In genomic region chr10:100874702-100875483, GRCh38 we compare ENCODE assay signal across 22 cellular contexts. TPM values are rescaled to one million over a fixed set of nuclear protein-coding genes. Genes with fewer than 3 reads are reported as not detected.
DNase-seq lines count a peak whose midpoint lies in the region; ATAC-seq, FAIRE-seq and TF ChIP-seq lines count a peak whose summit lies in the region.
"Had no signal": no experiment of that assay in that cellular context is flagged by ENCODE, and none has a peak within 500 bp of the region (broad histone marks: within the 10 kb centered on the region; RNA-seq: fewer than 3 reads in every experiment).

No MANE protein-coding gene starts in this region.

- H2BK120ac ChIP-seq in IMR-90 (ENCODE audit: low read depth, low read length) (no peak overlapping the region), H1 (replicated peaks; ENCODE audit: low read depth, low read length) (no peak overlapping the region), neuronal stem cell (ENCODE audit: low read depth, low read length) (peak overlapping the region; percentile 52)

- no peak overlapping the region for H3K27ac ChIP-seq in IMR-90 (ENCODE audit: insufficient read depth, low read length)
- H3K27ac ChIP-seq in H1 (ENCODE audit: low read depth, low read length), result no peak overlapping the region
- peak overlapping the region; percentile 13 for H3K27ac ChIP-seq in neuronal stem cell (replicated peaks; ENCODE audit: low read length)
- H3K27ac ChIP-seq in CD4-positive, alpha-beta T cell (ENCODE audit: low read depth, low read length), result no peak overlapping the region
- H3K27ac ChIP-seq: BLaER1, HL-60 had no signal

- ATAC-seq in IMR-90 (ENCODE audit: low read depth) (no peak), HG03565 (IDR thresholded peaks at IDR 0.05; ENCODE audit: unreplicated experiment) (no peak), GM18861 (IDR thresholded peaks at IDR 0.05; ENCODE audit: unreplicated experiment) (no peak)
- ATAC-seq in CD4-positive, alpha-beta T cell (ENCODE audit: poor library complexity), result no peak
- ATAC-seq: GM23338 had no signal

- no peak overlapping the region for H2BK15ac ChIP-seq in IMR-90 (ENCODE audit: low read depth, low read length)
- H2BK15ac ChIP-seq in H1 (ENCODE audit: low read length), result 0 out of 2 replicates have a peak overlapping the region, but pooled peaks have one; percentile 72
- H2BK15ac ChIP-seq in neuronal stem cell (ENCODE audit: low read length), result peak overlapping the region; percentile 49

- H3K18ac ChIP-seq in IMR-90 (ENCODE audit: low read depth, low read length), result no peak overlapping the region
- H3K18ac ChIP-seq in H1 (ENCODE audit: extremely low read depth, low read length), result no peak overlapping the region
- peak overlapping the region; percentile 82 for H3K18ac ChIP-seq in neuronal stem cell (ENCODE audit: low read length)

- no peaks in the 10 kb centered on the region for H3K79me2 ChIP-seq in H1 (ENCODE audit: control insufficient read depth in 1 of 2, insufficient read depth in 2 of 2, low read length in 2 of 2)

- BruUV-seq in IMR-90 (replicated peaks; lab: Mats Ljungman, UMichigan), result no TSS peak

- H4K20me1 ChIP-seq in IMR-90 (ENCODE audit: insufficient read depth, low read length) (no peaks in the 10 kb centered on the region), H1 (replicated peaks in 1 of 2; ENCODE audit: control insufficient read depth in 1 of 2, insufficient read depth in 2 of 2, low read length in 2 of 2) (peaks cover 0 to 2% of the 10 kb centered on the region in 2 experiments)
- H4K20me1 ChIP-seq: BLaER1 had no signal

- no peak overlapping the region for H3K4me3 Mint-ChIP-seq in CD14-positive monocyte
- no peak overlapping the region for H3K4me3 Mint-ChIP-seq in CD4-positive, alpha-beta T cell
- H3K4me3 Mint-ChIP-seq: CD8-positive, alpha-beta memory T cell; GM23338; IgD-negative memory B cell had no signal

- H2AK5ac ChIP-seq in IMR-90 (ENCODE audit: low read depth, low read length), result no peak overlapping the region
- H2AK5ac ChIP-seq in H1 (ENCODE audit: low read depth, low read length), result peak overlapping the region; percentile 69; the same call in 1 of the 2 replicates
- H2AK5ac ChIP-seq in neuronal stem cell (ENCODE audit: low read depth, low read length), result peak overlapping the region; percentile 47

- H3K36me3 ChIP-seq in IMR-90 (ENCODE audit: control insufficient read depth, insufficient read depth, low read length), result no peaks in the 10 kb centered on the region
- no peaks in the 10 kb centered on the region for H3K36me3 ChIP-seq in H1 (ENCODE audit: control insufficient read depth in 2 of 4, insufficient read depth in 4 of 4, low read length in 3 of 4)
- H3K36me3 ChIP-seq in neuronal stem cell (replicated peaks in 1 of 2; ENCODE audit: control insufficient read depth in 2 of 2, insufficient read depth in 2 of 2, low read length in 2 of 2), result no peaks in the 10 kb centered on the region
- H3K36me3 ChIP-seq: BLaER1 had no signal

- H3K9me1 ChIP-seq in IMR-90 (ENCODE audit: insufficient read depth, low read length), result peaks cover 10% of the 10 kb centered on the region

- H3K9me3 Mint-ChIP-seq in CD14-positive monocyte, result no peaks in the 10 kb centered on the region
- H3K9me3 Mint-ChIP-seq in CD4-positive, alpha-beta T cell, result no peaks in the 10 kb centered on the region
- H3K9me3 Mint-ChIP-seq: CD8-positive, alpha-beta memory T cell; GM23338; IgD-negative memory B cell had no signal

- H4K91ac ChIP-seq in IMR-90 (ENCODE audit: insufficient read depth, low read depth, low read length) (no peak overlapping the region), H1 (replicated peaks; ENCODE audit: insufficient read length, low read length) (peak overlapping the region; percentile 49), neuronal stem cell (ENCODE audit: low read depth, low read length, poor library complexity) (no peak overlapping the region)

- H3K23ac ChIP-seq in IMR-90 (ENCODE audit: low read depth, low read length) (no peak overlapping the region), H1 (ENCODE audit: insufficient read length) (no peak overlapping the region), neuronal stem cell (ENCODE audit: low read depth, low read length, poor library complexity) (no peak overlapping the region)

- POLR2A ChIA-PET in IMR-90 (lab: Charles Lee; ENCODE audit: unreplicated experiment) (interaction anchor here (0.5 kb wide), 1 partner anchor 27 kb away, joined by 3 read pairs; no protein-coding TSS in a partner anchor), H1 (lab: Charles Lee; ENCODE audit: partially characterized antibody) (interaction anchor here (6.6 kb wide), 1 partner anchor 313 kb away, joined by 29 read pairs; no protein-coding TSS in a partner anchor)
- POLR2A ChIA-PET in CD4-positive, alpha-beta T cell (lab: Charles Lee), result no interaction called here

- intact Hi-C loops in CD14-positive monocyte (cut with micrococcal nuclease) (no loop called here), IMR-90 (cut with micrococcal nuclease) (loop anchor here (5.0 to 10.0 kb wide), 2 partner anchors 130 to 358 kb away; partner anchors contain the start of genes PAX2 and SEC31B)
- intact Hi-C loops in CD4-positive, alpha-beta T cell (cut with DNase I, micrococcal nuclease), result loop anchor here in 1 of 2 experiments (5.0 kb wide), 2 partner anchors 203 to 313 kb away; no protein-coding TSS in a partner anchor

- H3K4ac ChIP-seq in IMR-90 (ENCODE audit: low read depth, low read length) (no peak overlapping the region), H1 (replicated peaks; ENCODE audit: insufficient read length, low read depth, low read length) (peak overlapping the region; percentile 11), neuronal stem cell (ENCODE audit: low read length) (peak overlapping the region; percentile 30)

- H3K27ac Mint-ChIP-seq in CD14-positive monocyte, result no peak overlapping the region
- H3K27ac Mint-ChIP-seq in CD4-positive, alpha-beta T cell, result no peak overlapping the region
- H3K27ac Mint-ChIP-seq: CD8-positive, alpha-beta memory T cell; GM23338 had no signal

- H3K27me3 Mint-ChIP-seq in CD14-positive monocyte (ENCODE audit: low read depth in 3 of 3), result peaks cover 7 to 17% (median 10%) of the 10 kb centered on the region in 3 donors
- peaks cover 11% of the 10 kb centered on the region for H3K27me3 Mint-ChIP-seq in CD4-positive, alpha-beta T cell

- H3K14ac ChIP-seq in IMR-90 (replicated peaks; ENCODE audit: low read depth, low read length) (no peak overlapping the region), H1 (ENCODE audit: insufficient read length) (no peak overlapping the region), neuronal stem cell (ENCODE audit: low read length) (no peak overlapping the region)

- DNase-seq in CD14-positive monocyte (ENCODE audit: low spot score) (peak; percentile 42), IMR-90 (no peak), H1 (ENCODE audit: low read depth in 1 of 2, low spot score in 2 of 2) (no peak), neuronal stem cell (ENCODE audit: low spot score) (no peak), GDM1 (lab: John Stamatoyannopoulos, UW) (no peak)
- DNase-seq in CD4-positive, alpha-beta T cell, result no peak
- DNase-seq: CD8-positive, alpha-beta memory T cell; COR-L47; DMS 273 treated with DMSO at 0.1 percent for 48 hours; DMS53; DND-41; EL; H7; Kasumi-1; KG1 had no signal

- H3K27me3 ChIP-seq in IMR-90 (ENCODE audit: control insufficient read depth, insufficient read depth, low read length) (no peaks in the 10 kb centered on the region), H1 (replicated peaks in 1 of 4; ENCODE audit: control insufficient read depth in 3 of 4, extremely low read depth in 1 of 4, insufficient read depth in 3 of 4, low read length in 3 of 4) (peaks cover 0 to 17% (median 9%) of the 10 kb centered on the region in 4 experiments; a peak in 6 of 7 replicates), neuronal stem cell (ENCODE audit: control insufficient read depth in 3 of 3, insufficient read depth in 3 of 3, low read depth in 1 of 3, low read length in 3 of 3) (peaks cover 0 to 59% (median 0%) of the 10 kb centered on the region in 3 experiments)
- no peaks in the 10 kb centered on the region for H3K27me3 ChIP-seq in CD4-positive, alpha-beta T cell (ENCODE audit: control insufficient read depth, insufficient read depth, low read length)
- H3K27me3 ChIP-seq: BLaER1 had no signal

- TF ChIP-seq POLR2A in IMR-90 (IDR thresholded peaks at IDR 0.05; ENCODE audit: low read depth, low read length), result no peak
- no peak for TF ChIP-seq POLR2A in H1 (IDR thresholded peaks at IDR 0.05; ENCODE audit: control extremely low read depth in 1 of 2, low read depth in 2 of 2, low read length in 2 of 2)

- 82% methylated on average over 4 of the region's 20 CpGs; no CpG with 5 or more reads in 1 of the 2 experiments for WGBS in IMR-90 (ENCODE audit: extremely low coverage in 2 of 2, insufficient read length in 1 of 2), 2 experiments
- 82% methylated on average over 9 of the region's 20 CpGs; no CpG with 5 or more reads in 1 of the 2 experiments for WGBS in H1 (ENCODE audit: extremely low coverage in 1 of 2, insufficient coverage in 1 of 2, insufficient read length in 1 of 2, insufficient replicate concordance in 2 of 2, low coverage in 1 of 2, low lambda C conversion rate in 2 of 2, missing lambda C conversion rate in 1 of 2), 2 experiments
- WGBS in neuronal stem cell (ENCODE audit: extremely low coverage in 2 of 2, insufficient read length in 2 of 2, insufficient replicate concordance in 1 of 2), 2 donors, result no CpG with 5 or more reads among the region's 20 CpGs

- H3K56ac ChIP-seq in IMR-90 (ENCODE audit: extremely low read depth, insufficient read depth, low read length) (no peak overlapping the region), H1 (replicated peaks; ENCODE audit: insufficient read length, low read depth, low read length) (no peak overlapping the region)

- H4K8ac ChIP-seq in IMR-90 (ENCODE audit: low read depth in 2 of 2, low read length in 2 of 2) (no peak overlapping the region), H1 (ENCODE audit: extremely low read depth, insufficient read depth, low read length) (no peak overlapping the region), neuronal stem cell (ENCODE audit: low read depth, low read length) (no peak overlapping the region)

- no peak overlapping the region for H3K4me2 ChIP-seq in IMR-90 (ENCODE audit: low read depth, low read length)
- H3K4me2 ChIP-seq in H1 (ENCODE audit: insufficient read depth in 1 of 2, low read depth in 2 of 2, low read length in 2 of 2), result no peak overlapping the region
- H3K4me2 ChIP-seq in neuronal stem cell (ENCODE audit: insufficient read depth, low read length, poor library complexity, severe bottlenecking), result peak overlapping the region; percentile 15
- H3K4me2 ChIP-seq: BLaER1 had no signal

- H3K79me1 ChIP-seq in IMR-90 (ENCODE audit: low read depth in 1 of 2, low read length in 2 of 2), result no peaks in the 10 kb centered on the region
- H3K79me1 ChIP-seq in H1 (ENCODE audit: low read depth, low read length), result no peaks in the 10 kb centered on the region
- H3K79me1 ChIP-seq in neuronal stem cell (ENCODE audit: low read depth, low read length), result no peaks in the 10 kb centered on the region

- in situ Hi-C loops in IMR-90 (cut with MboI; ENCODE audit: low sequenced_read_pairs), result loop anchor here (5.0 to 25.0 kb wide), 2 partner anchors 203 to 538 kb away; partner anchors contain the start of genes PKD2L1 and SCD

- FAIRE-seq in H1 (lab: Jason Lieb, UNC), result no peak
- FAIRE-seq: GM12891 had no signal

- peaks cover 5% of the 10 kb centered on the region for H3K4me1 Mint-ChIP-seq in CD14-positive monocyte
- no peaks in the 10 kb centered on the region for H3K4me1 Mint-ChIP-seq in CD4-positive, alpha-beta T cell (ENCODE audit: low read depth)
- H3K4me1 Mint-ChIP-seq: CD8-positive, alpha-beta memory T cell; IgD-negative memory B cell had no signal

- dilution Hi-C loops in IMR-90 (cut with HindIII; ENCODE audit: low sequenced_read_pairs, unreplicated experiment), result no loop called here

- H3K9ac ChIP-seq in IMR-90 (ENCODE audit: low read depth, low read length), result no peak overlapping the region
- H3K9ac ChIP-seq in H1 (replicated peaks in 1 of 4; ENCODE audit: extremely low read depth in 1 of 4, low read depth in 3 of 4, low read length in 3 of 4), result no peak overlapping the region
- peak overlapping the region; percentile 54 for H3K9ac ChIP-seq in neuronal stem cell (ENCODE audit: low read depth, low read length, poor library complexity)
- H3K9ac ChIP-seq: BLaER1 had no signal

- H4K5ac ChIP-seq in IMR-90 (ENCODE audit: low read depth, low read length), result no peak overlapping the region
- H4K5ac ChIP-seq in H1 (ENCODE audit: insufficient read length, low read depth, low read length), result no peak overlapping the region

- H3K23me2 ChIP-seq in H1 (ENCODE audit: low read depth, low read length), result no peaks in the 10 kb centered on the region; the same call in 1 of the 2 replicates

- H2BK5ac ChIP-seq in IMR-90 (ENCODE audit: low read depth, low read length, poor library complexity, severe bottlenecking) (no peak overlapping the region), H1 (ENCODE audit: low read depth, low read length) (no peak overlapping the region), neuronal stem cell (ENCODE audit: low read length) (no peak overlapping the region)

- CTCF ChIA-PET in IMR-90 (lab: Yijun Ruan, JAX), result no interaction called here
- CTCF ChIA-PET in H1 (lab: Charles Lee; ENCODE audit: partially characterized antibody), result interaction anchor here (0.7 to 10.6 kb wide), 23 partner anchors 8 to 312 kb away, joined by 3 to 110 read pairs (median 6); partner anchors contain the start of gene PAX2
- CTCF ChIA-PET in CD4-positive, alpha-beta T cell (lab: Charles Lee), result no interaction called here

- H3K4me3 ChIP-seq in IMR-90 (ENCODE audit: insufficient read depth, low read depth, low read length), result no peak overlapping the region
- H3K4me3 ChIP-seq in H1 (ENCODE audit: extremely low read depth in 1 of 4, insufficient read depth in 2 of 4, low read depth in 3 of 4, low read length in 4 of 4), result no peak overlapping the region
- H3K4me3 ChIP-seq in neuronal stem cell (ENCODE audit: low read length in 2 of 2), result no peak overlapping the region
- H3K4me3 ChIP-seq: BLaER1, GM23338 had no signal

- H2BK12ac ChIP-seq in H1 (ENCODE audit: low read depth, low read length), result peak overlapping the region; percentile 44; the same call in 1 of the 2 replicates
- H2BK12ac ChIP-seq in neuronal stem cell (ENCODE audit: low read length), result peak overlapping the region; percentile 96

- H3K36me3 Mint-ChIP-seq in CD14-positive monocyte, result no peaks in the 10 kb centered on the region
- H3K36me3 Mint-ChIP-seq in CD4-positive, alpha-beta T cell (ENCODE audit: low read depth), result no peaks in the 10 kb centered on the region
- H3K36me3 Mint-ChIP-seq: CD8-positive, alpha-beta memory T cell; IgD-negative memory B cell had no signal

- no peak for TF ChIP-seq EP300 in H1 (IDR thresholded peaks at IDR 0.05; ENCODE audit: borderline replicate concordance in 1 of 2, low read depth in 2 of 2, low read length in 2 of 2)

- H3K9me3 ChIP-seq in IMR-90 (ENCODE audit: control insufficient read depth, insufficient read depth, low read length) (no peaks in the 10 kb centered on the region), H1 (ENCODE audit: insufficient read depth in 2 of 2, low read depth in 1 of 2, low read length in 1 of 2) (no peaks in the 10 kb centered on the region), neuronal stem cell (replicated peaks in 1 of 2; ENCODE audit: control insufficient read depth in 2 of 2, insufficient read depth in 1 of 2, low read depth in 1 of 2, low read length in 2 of 2) (no peaks in the 10 kb centered on the region)
- H3K9me3 ChIP-seq in CD4-positive, alpha-beta T cell (ENCODE audit: control insufficient read depth, low read length), result no peaks in the 10 kb centered on the region
- H3K9me3 ChIP-seq: BLaER1 had no signal

- H2AK9ac ChIP-seq in IMR-90 (replicated peaks; ENCODE audit: low read depth, low read length, poor library complexity), result no peak overlapping the region

- TF ChIP-seq CTCF in CD14-positive monocyte (IDR thresholded peaks at IDR 0.05) (no peak), IMR-90 (conservative IDR thresholded peaks at IDR 0.05; ENCODE audit: low read depth, low read length) (no peak), H1 (IDR thresholded peaks at IDR 0.05; ENCODE audit: control extremely low read depth in 1 of 3, insufficient read depth in 1 of 3, low read depth in 1 of 3, low read length in 3 of 3) (no peak)
- no peak for TF ChIP-seq CTCF in CD4-positive, alpha-beta T cell (IDR thresholded peaks at IDR 0.05)

- H2AFZ ChIP-seq in IMR-90 (replicated peaks; ENCODE audit: low read length, poor library complexity) (no peak overlapping the region), H1 (ENCODE audit: low read length) (no peak overlapping the region), neuronal stem cell (ENCODE audit: low read length) (no peak overlapping the region)

- H3K4me1 ChIP-seq in IMR-90 (ENCODE audit: control insufficient read depth, insufficient read depth, low read length), result peaks cover 12% of the 10 kb centered on the region
- H3K4me1 ChIP-seq in H1 (replicated peaks in 1 of 4; ENCODE audit: control insufficient read depth in 3 of 4, insufficient read depth in 4 of 4, low read length in 3 of 4), result peaks cover 0 to 12% (median 7%) of the 10 kb centered on the region in 4 experiments; a peak in 5 of 7 replicates
- peaks cover 13 to 41% of the 10 kb centered on the region in 2 donors for H3K4me1 ChIP-seq in neuronal stem cell (ENCODE audit: control insufficient read depth in 2 of 2, insufficient read depth in 1 of 2, low read depth in 1 of 2, low read length in 2 of 2)

- H2BK20ac ChIP-seq in IMR-90 (ENCODE audit: low read depth, low read length) (no peak overlapping the region), H1 (ENCODE audit: low read length) (0 out of 2 replicates have a peak overlapping the region, but pooled peaks have one; percentile 35)

- no peak for TF ChIP-seq RAD21 in IMR-90 (IDR thresholded peaks at IDR 0.05; ENCODE audit: low read length)
- TF ChIP-seq RAD21 in H1 (IDR thresholded peaks at IDR 0.05 in 1 of 2, conservative IDR thresholded peaks at IDR 0.05 in 1 of 2; ENCODE audit: low read depth in 2 of 2, low read length in 2 of 2), result no peak

RNA-seq across cellular contexts. Expression of gene SLF2, which starts 37.9 kb away (rescaled TPM):
- 1 to 10 TPM; 5.8 to 6.4 TPM for polyA plus RNA-seq in CD14-positive monocyte
- total RNA-seq in IMR-90 (2012; rRNA removed), result 21.7 and 28.1 TPM in 2 replicates
- polyA plus RNA-seq in IMR-90 (2012; rRNA removed), result 5.7 and 8.5 TPM in 2 replicates
- polyA plus RNA-seq in IMR-90 (2012; cell fraction: cytosol; rRNA removed), result 1.8 and 1.9 TPM in 2 replicates
- 7.5 and 25.7 TPM in 2 replicates for polyA plus RNA-seq in IMR-90 (2012; cell fraction: nucleus; rRNA removed; ENCODE audit: low replicate concordance)
- total RNA-seq in H1 (2021; fragmentation: NEBNext Ultra II Directional; extraction: Animal tissue kit (Norgen Biotek cat#: 25700)), result 20.1 and 20.9 TPM in 2 replicates
- polyA plus RNA-seq in H1 (2011; rRNA removed), result 4.0 and 5.5 TPM in 2 replicates
- 6.3 TPM for polyA plus RNA-seq in H1 (2011; cell fraction: cytosol; rRNA removed)
- polyA plus RNA-seq in H1 (2011; cell fraction: nucleus; rRNA removed), result 6.2 TPM
- polyA plus RNA-seq in H1 (2012, experiment 1 of 2), result 6.6 to 10.9 TPM (median 8.4 TPM) in 4 replicates
- polyA plus RNA-seq in H1 (2012, experiment 2 of 2), result 1.0 TPM
- polyA plus RNA-seq in H1 (2013, experiment 1 of 2), result 10.3 TPM
- 10.3 TPM for polyA plus RNA-seq in H1 (2013, experiment 2 of 2)
- polyA minus RNA-seq in H1 (2011; rRNA and poly(A)+ RNA removed), result 10.0 and 10.7 TPM in 2 replicates
- polyA minus RNA-seq in H1 (2011; cell fraction: cytosol; rRNA and poly(A)+ RNA removed), result 13.1 TPM
- 38.1 TPM for polyA minus RNA-seq in H1 (2011; cell fraction: nucleus; rRNA and poly(A)+ RNA removed)
- 9.2 TPM for polyA plus RNA-seq in neuronal stem cell (2013, experiment 1 of 2)
- 8.8 TPM for polyA plus RNA-seq in neuronal stem cell (2013, experiment 2 of 2)
- total RNA-seq in CD4-positive, alpha-beta T cell, result 10 to 100 TPM; 11.1 TPM
